In genomic region chr2:215707608-215708007, GRCh38 we compare ENCODE assay signal across 17 cellular contexts.
DNase-seq lines count a peak whose midpoint lies in the region; ATAC-seq, FAIRE-seq and TF ChIP-seq lines count a peak whose summit lies in the region.
"Had no signal": no experiment of that assay in that cellular context is flagged by ENCODE, and none has a peak within 500 bp of the region (broad histone marks: within the 10 kb centered on the region; RNA-seq: fewer than 3 reads in every experiment).

No MANE protein-coding gene starts in this region.

- DNase-seq in IMR-90 (no peak), K562 (ENCODE audit: extremely low read depth in 1 of 4, low spot score in 3 of 4) (no peak), nephron progenitor cell (no peak), MM.1S (no peak), DMS 273 (lab: John Stamatoyannopoulos, UW; ENCODE audit: unreplicated experiment) (no peak)
- DNase-seq: CD8-positive, alpha-beta T cell; DMS153; DMS79; GDM1; H9; KBM-7 had no signal

- TF ChIP-seq POLR2A in IMR-90 (IDR thresholded peaks at IDR 0.05; ENCODE audit: low read depth, low read length) = no peak
- TF ChIP-seq POLR2A in K562 (conservative IDR thresholded peaks at IDR 0.05) = no peak

- H3K4me3 ChIP-seq in IMR-90 (ENCODE audit: insufficient read depth, low read depth, low read length) (no peak overlapping the region), K562 (no peak overlapping the region), MM.1S (ENCODE audit: low read length) (no peak overlapping the region)
- H3K4me3 ChIP-seq: BLaER1 treated with 17β-estradiol and CSF1 and Interleukin-3, amounts not matched to agents 10 nM and 100 nM had no signal

- H2AK5ac ChIP-seq in IMR-90 (ENCODE audit: low read depth, low read length) = peak overlapping the region; percentile 85; the same call in 1 of the 2 replicates

- H2AFZ ChIP-seq in IMR-90 (replicated peaks; ENCODE audit: low read length, poor library complexity) (no peak overlapping the region), K562 (ENCODE audit: low read depth, low read length) (no peak overlapping the region; the same call in 1 of the 2 replicates), MM.1S (ENCODE audit: low read length) (no peak overlapping the region)

- no peak overlapping the region for H3K27ac ChIP-seq in IMR-90 (ENCODE audit: insufficient read depth, low read length)
- H3K27ac ChIP-seq in K562 (ENCODE audit: extremely low read depth, low read depth, low read length) = no peak overlapping the region
- no peak overlapping the region for H3K27ac ChIP-seq in MM.1S (ENCODE audit: low read length)

- no TSS peak for BruUV-seq in IMR-90 (replicated peaks; lab: Mats Ljungman, UMichigan)
- BruUV-seq in K562 (replicated peaks; lab: Mats Ljungman, UMichigan) = no TSS peak

- H4K5ac ChIP-seq in IMR-90 (ENCODE audit: low read depth, low read length) = no peak overlapping the region

- H3K36me3 Mint-ChIP-seq in nephron progenitor cell (ENCODE audit: low read depth) = no peaks in the 10 kb centered on the region
- H3K36me3 Mint-ChIP-seq: CD8-positive, alpha-beta T cell had no signal

- H3K9ac ChIP-seq in IMR-90 (ENCODE audit: low read depth, low read length) (no peak overlapping the region), K562 (ENCODE audit: insufficient read depth in 1 of 2, low read depth in 2 of 2, low read length in 2 of 2) (no peak overlapping the region), MM.1S (ENCODE audit: low read length) (no peak overlapping the region)
- H3K9ac ChIP-seq: BLaER1 treated with 17β-estradiol and CSF1 and Interleukin-3, amounts not matched to agents 10 nM and 100 nM had no signal

- H3K27me3 ChIP-seq in IMR-90 (ENCODE audit: control insufficient read depth, insufficient read depth, low read length) (no peaks in the 10 kb centered on the region), K562 (ENCODE audit: control insufficient read depth in 2 of 2, insufficient read depth in 2 of 2, low read length in 2 of 2) (no peaks in the 10 kb centered on the region), MM.1S (replicated peaks; ENCODE audit: insufficient read depth, low read length) (no peaks in the 10 kb centered on the region)
- H3K27me3 ChIP-seq: BLaER1 treated with 17β-estradiol and CSF1 and Interleukin-3, amounts not matched to agents 10 nM and 100 nM had no signal

- no peak overlapping the region for H2BK5ac ChIP-seq in IMR-90 (ENCODE audit: low read depth, low read length, poor library complexity, severe bottlenecking)

- no peak overlapping the region for H2AK9ac ChIP-seq in IMR-90 (replicated peaks; ENCODE audit: low read depth, low read length, poor library complexity)

- peaks cover 21% of the 10 kb centered on the region for H3K4me1 Mint-ChIP-seq in nephron progenitor cell
- H3K4me1 Mint-ChIP-seq: B cell had no signal

- dilution Hi-C loops in IMR-90 (cut with HindIII; ENCODE audit: low sequenced_read_pairs, unreplicated experiment) = no loop called here

- POLR2A ChIA-PET in IMR-90 (lab: Charles Lee; ENCODE audit: unreplicated experiment) = no interaction called here
- POLR2A ChIA-PET in K562 (lab: Yijun Ruan, JAX) = no interaction called here

- no peaks in the 10 kb centered on the region for H3K9me3 Mint-ChIP-seq in nephron progenitor cell
- H3K9me3 Mint-ChIP-seq: CD8-positive, alpha-beta T cell; H9 had no signal

- no peaks in the 10 kb centered on the region for H4K20me1 ChIP-seq in IMR-90 (ENCODE audit: insufficient read depth, low read length)
- no peaks in the 10 kb centered on the region for H4K20me1 ChIP-seq in K562 (replicated peaks; ENCODE audit: control insufficient read depth, insufficient read depth, low read length)
- H4K20me1 ChIP-seq in MM.1S (ENCODE audit: insufficient read depth, low read length) = no peaks in the 10 kb centered on the region
- H4K20me1 ChIP-seq: BLaER1 treated with 17β-estradiol and CSF1 and Interleukin-3, amounts not matched to agents 10 nM and 100 nM had no signal

- ATAC-seq in IMR-90 (ENCODE audit: low read depth) = no peak
- no peak for ATAC-seq in K562
- ATAC-seq in HG02571 (IDR thresholded peaks at IDR 0.05; ENCODE audit: unreplicated experiment) = no peak
- ATAC-seq: CD8-positive, alpha-beta T cell had no signal

- peaks cover 8% of the 10 kb centered on the region for H3K9me1 ChIP-seq in IMR-90 (ENCODE audit: insufficient read depth, low read length)
- H3K9me1 ChIP-seq in K562 (ENCODE audit: control insufficient read depth, insufficient read depth, low read length) = no peaks in the 10 kb centered on the region

- no peaks in the 10 kb centered on the region for H3K79me1 ChIP-seq in IMR-90 (ENCODE audit: low read depth in 1 of 2, low read length in 2 of 2)

- no peak overlapping the region for H3K23ac ChIP-seq in IMR-90 (ENCODE audit: low read depth, low read length)

- H3K4me2 ChIP-seq in IMR-90 (ENCODE audit: low read depth, low read length) (no peak overlapping the region), K562 (ENCODE audit: insufficient read depth, low read length) (no peak overlapping the region), MM.1S (ENCODE audit: low read depth, low read length) (no peak overlapping the region)

- TF ChIP-seq RAD21 in IMR-90 (IDR thresholded peaks at IDR 0.05; ENCODE audit: low read length) = no peak
- TF ChIP-seq RAD21 in K562 (CRISPR knock-in tag; conservative IDR thresholded peaks at IDR 0.05 in 1 of 2, IDR thresholded peaks at IDR 0.05 in 1 of 2) = no peak

- H3K9me2 ChIP-seq in MM.1S (replicated peaks; ENCODE audit: insufficient read depth, low read length) = no peaks in the 10 kb centered on the region

- H2BK15ac ChIP-seq in IMR-90 (ENCODE audit: low read depth, low read length) = no peak overlapping the region

- peak overlapping the region; percentile 3 for H2BK20ac ChIP-seq in IMR-90 (ENCODE audit: low read depth, low read length)

- peak overlapping the region; percentile 42; the same call in 1 of the 2 replicates for H3K18ac ChIP-seq in IMR-90 (ENCODE audit: low read depth, low read length)

- no peaks in the 10 kb centered on the region for H3K9me3 ChIP-seq in IMR-90 (ENCODE audit: control insufficient read depth, insufficient read depth, low read length)
- no peaks in the 10 kb centered on the region for H3K9me3 ChIP-seq in K562 (replicated peaks; ENCODE audit: control insufficient read depth, insufficient read depth, low read depth, low read length)
- no peaks in the 10 kb centered on the region for H3K9me3 ChIP-seq in MM.1S (replicated peaks; ENCODE audit: insufficient read depth, low read length)

- H3K36me3 ChIP-seq in IMR-90 (ENCODE audit: control insufficient read depth, insufficient read depth, low read length) = no peaks in the 10 kb centered on the region
- H3K36me3 ChIP-seq in K562 (ENCODE audit: control insufficient read depth, insufficient read depth, low read length) = no peaks in the 10 kb centered on the region
- H3K36me3 ChIP-seq in MM.1S (replicated peaks; ENCODE audit: insufficient read depth, low read length) = no peaks in the 10 kb centered on the region
- H3K36me3 ChIP-seq: BLaER1 treated with 17β-estradiol and CSF1 and Interleukin-3, amounts not matched to agents 10 nM and 100 nM had no signal

- H4K91ac ChIP-seq in IMR-90 (ENCODE audit: insufficient read depth, low read depth, low read length) = no peak overlapping the region; the same call in 1 of the 2 replicates

- H2BK120ac ChIP-seq in IMR-90 (ENCODE audit: low read depth, low read length) = peak overlapping the region; percentile 25; the same call in 1 of the 2 replicates

- CTCF ChIA-PET in IMR-90 (lab: Yijun Ruan, JAX) = no interaction called here
- CTCF ChIA-PET in K562 (lab: Yijun Ruan, JAX; ENCODE audit: low intra/inter-chr PET ratio) = no interaction called here

- no peak for TF ChIP-seq EP300 in K562 (IDR thresholded peaks at IDR 0.05; ENCODE audit: low read length)

- intact Hi-C loops in IMR-90 (cut with micrococcal nuclease) = no loop called here
- intact Hi-C loops in K562 (cut with micrococcal nuclease) = no loop called here

- H4K8ac ChIP-seq in IMR-90 (ENCODE audit: low read depth in 2 of 2, low read length in 2 of 2) = peak overlapping the region in 1 of 2 experiments; percentile 17; a peak in 1 of 4 replicates

- peak overlapping the region; percentile 31; the same call in 1 of the 2 replicates for H3K4ac ChIP-seq in IMR-90 (ENCODE audit: low read depth, low read length)

- peak overlapping the region; percentile 50 for H3K27ac Mint-ChIP-seq in nephron progenitor cell
- H3K27ac Mint-ChIP-seq: B cell; CD8-positive, alpha-beta T cell; H9 had no signal

- no peak overlapping the region for H3K4me3 Mint-ChIP-seq in nephron progenitor cell
- H3K4me3 Mint-ChIP-seq: B cell; CD8-positive, alpha-beta T cell; H9 had no signal

- in situ Hi-C loops in IMR-90 (cut with MboI; ENCODE audit: low sequenced_read_pairs) (no loop called here), K562 (cut with MboI) (no loop called here)

- no peak overlapping the region for H3K56ac ChIP-seq in IMR-90 (ENCODE audit: extremely low read depth, insufficient read depth, low read length)

- H3F3A ChIP-seq in MM.1S (ENCODE audit: insufficient read depth, low read length) = no peaks in the 10 kb centered on the region

- no peak for FAIRE-seq in K562 (lab: Jason Lieb, UNC)
- FAIRE-seq: GM12892, GM18507, H1 had no signal

- peaks cover 2% of the 10 kb centered on the region for H3K27me3 Mint-ChIP-seq in nephron progenitor cell (ENCODE audit: low read depth, poor library complexity)

- H3K79me2 ChIP-seq in K562 (ENCODE audit: control insufficient read depth, insufficient read depth, low read length) = no peaks in the 10 kb centered on the region
- no peaks in the 10 kb centered on the region for H3K79me2 ChIP-seq in MM.1S (ENCODE audit: low read length)

- H3K4me1 ChIP-seq in IMR-90 (ENCODE audit: control insufficient read depth, insufficient read depth, low read length) = peaks cover 21% of the 10 kb centered on the region
- peaks cover 0 to 5% of the 10 kb centered on the region in 2 experiments; a peak in 1 of 5 replicates for H3K4me1 ChIP-seq in K562 (replicated peaks in 1 of 2; ENCODE audit: control insufficient read depth in 2 of 2, insufficient read depth in 2 of 2, low read length in 2 of 2)
- H3K4me1 ChIP-seq in MM.1S (ENCODE audit: low read length) = no peaks in the 10 kb centered on the region

- TF ChIP-seq CTCF in IMR-90 (conservative IDR thresholded peaks at IDR 0.05; ENCODE audit: low read depth, low read length) (no peak), K562 (IDR thresholded peaks at IDR 0.05 in 2 of 3, conservative IDR thresholded peaks at IDR 0.05 in 1 of 3; ENCODE audit: insufficient read depth in 2 of 3, low read depth in 1 of 3, low read length in 3 of 3) (no peak), nephron progenitor cell (IDR thresholded peaks at IDR 0.05) (no peak), MM.1S (IDR thresholded peaks at IDR 0.05; ENCODE audit: low read length) (no peak)

- peak overlapping the region; percentile 46 for H3K14ac ChIP-seq in IMR-90 (replicated peaks; ENCODE audit: low read depth, low read length)

- no CpG with 5 or more reads among the region's 7 CpGs for WGBS in IMR-90 (ENCODE audit: extremely low coverage in 2 of 2, insufficient read length in 1 of 2), 2 experiments
- WGBS in K562 (ENCODE audit: insufficient coverage, low coverage, missing lambda C conversion rate) = 30% methylated on average over 7 of the region's 7 CpGs

TF ChIP-seq in IMR-90, 13 proteins besides CTCF, POLR2A, EP300 and RAD21:
- TF ChIP-seq SMC3 (IDR thresholded peaks at IDR 0.05; ENCODE audit: low read depth, low read length) = no peak
- TF ChIP-seq CEBPB (IDR thresholded peaks at IDR 0.05; ENCODE audit: low read depth, low read length) = no peak

TF ChIP-seq in K562, 482 proteins besides CTCF, POLR2A, EP300 and RAD21 (continues in another document):
- TF ChIP-seq CEBPB (tag; IDR thresholded peaks at IDR 0.05) = no peak
